In the genomic region with DNA sequence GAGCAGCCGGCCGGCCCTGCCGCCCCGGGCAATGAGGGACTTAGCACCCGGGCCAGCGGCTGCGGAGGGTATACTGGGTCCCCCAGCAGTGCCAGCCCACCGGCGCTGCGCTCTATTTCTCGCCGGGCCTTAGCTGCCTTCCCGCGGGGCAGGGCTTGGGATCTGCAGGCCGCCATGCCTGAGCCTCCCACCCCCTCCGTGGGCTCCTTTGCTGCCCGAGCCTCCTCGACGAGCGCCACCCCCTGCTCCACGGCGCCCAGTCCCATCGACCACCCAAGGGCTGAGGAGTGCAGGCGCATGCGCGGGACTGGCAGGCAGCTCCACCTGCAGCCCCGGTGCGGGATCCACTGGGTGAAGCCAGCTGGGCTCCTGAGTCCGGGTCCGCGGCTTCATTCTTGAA, we compare ENCODE assay signal across 16 cellular contexts. TPM values are rescaled to one million over a fixed set of nuclear protein-coding genes. Genes with fewer than 3 reads are reported as not detected.
DNase-seq lines count a peak whose midpoint lies in the region; ATAC-seq, FAIRE-seq and TF ChIP-seq lines count a peak whose summit lies in the region.
"Not testable (repeated sequence)": the region's sequence is repeated elsewhere in the genome, so short reads cannot be mapped to it uniquely, and the experiment has no call there.
"Had no signal": no experiment of that assay in that cellular context is flagged by ENCODE, and none has a peak within 500 bp of the region (broad histone marks: within the 10 kb centered on the region; RNA-seq: fewer than 3 reads in every experiment).

No MANE protein-coding gene starts in this region.

- H3K4me3 ChIP-seq in K562; kidney (ENCODE audit: low read length in 2 of 2): not testable (repeated sequence)
- peak overlapping the region; percentile 36 for H3K4me3 ChIP-seq in testis

- H3K9me3 Mint-ChIP-seq in chondrocyte (ENCODE audit: low read depth), result peaks cover 27% of the 10 kb centered on the region

- H3K9ac ChIP-seq in K562 (ENCODE audit: insufficient read depth in 1 of 2, low read depth in 2 of 2, low read length in 2 of 2); kidney (ENCODE audit: low read length in 2 of 2): not testable (repeated sequence)

- not testable (repeated sequence) for H3K4me1 ChIP-seq in K562 (replicated peaks in 1 of 2; ENCODE audit: control insufficient read depth in 2 of 2, insufficient read depth in 2 of 2, low read length in 2 of 2); kidney (ENCODE audit: control insufficient read depth in 1 of 2, insufficient read depth in 1 of 2, low read depth in 1 of 2, low read length in 2 of 2); testis

- FAIRE-seq in K562 (lab: Jason Lieb, UNC); kidney (lab: Jason Lieb, UNC): not testable (repeated sequence)

- POLR2A ChIA-PET in K562 (lab: Yijun Ruan, JAX), result not testable (repeated sequence)

- intact Hi-C loops in K562 (cut with micrococcal nuclease); kidney (cut with DNase I); testis (cut with DNase I; ENCODE audit: low total_unique reads): not testable (repeated sequence)

- H3K9me1 ChIP-seq in K562 (ENCODE audit: control insufficient read depth, insufficient read depth, low read length), result not testable (repeated sequence)

- not testable (repeated sequence) for H3K4me2 ChIP-seq in K562 (ENCODE audit: insufficient read depth, low read length)

- not testable (repeated sequence) for H3K4me1 Mint-ChIP-seq in chondrocyte (ENCODE audit: low read depth)

- CTCF ChIA-PET in K562 (lab: Yijun Ruan, JAX; ENCODE audit: low intra/inter-chr PET ratio), result not testable (repeated sequence)

- not testable (repeated sequence) for H3K36me3 ChIP-seq in K562 (ENCODE audit: control insufficient read depth, insufficient read depth, low read length); kidney (ENCODE audit: control insufficient read depth in 1 of 2, insufficient read depth in 2 of 2, low read length in 2 of 2); testis (ENCODE audit: low read depth, missing control alignments)

- H4K20me1 ChIP-seq in K562 (replicated peaks; ENCODE audit: control insufficient read depth, insufficient read depth, low read length), result not testable (repeated sequence)

- H3K27me3 Mint-ChIP-seq in chondrocyte (ENCODE audit: low read depth), result not testable (repeated sequence)

- in situ Hi-C loops in K562 (cut with MboI), result not testable (repeated sequence)

- not testable (repeated sequence) for H3K27ac Mint-ChIP-seq in chondrocyte (ENCODE audit: unreplicated experiment)

- TF ChIP-seq CTCF in K562 (IDR thresholded peaks at IDR 0.05 in 2 of 3, conservative IDR thresholded peaks at IDR 0.05 in 1 of 3; ENCODE audit: insufficient read depth in 2 of 3, low read depth in 1 of 3, low read length in 3 of 3); chondrocyte (IDR thresholded peaks at IDR 0.05); kidney (IDR thresholded peaks at IDR 0.05; ENCODE audit: borderline replicate concordance, extremely low read depth, insufficient read depth); testis (IDR thresholded peaks at IDR 0.05): not testable (repeated sequence)

- TF ChIP-seq RAD21 in K562 (CRISPR knock-in tag; conservative IDR thresholded peaks at IDR 0.05 in 1 of 2, IDR thresholded peaks at IDR 0.05 in 1 of 2), result not testable (repeated sequence)

- H2AFZ ChIP-seq in K562 (ENCODE audit: low read depth, low read length), result not testable (repeated sequence)

- H3K27me3 ChIP-seq in K562 (ENCODE audit: control insufficient read depth in 2 of 2, insufficient read depth in 2 of 2, low read length in 2 of 2); testis: not testable (repeated sequence)

- WGBS in K562 (ENCODE audit: insufficient coverage, low coverage, missing lambda C conversion rate), result under 1% methylated on average over 19 of the region's 31 CpGs
- WGBS in testis, 2 donors, result 59 to 73% methylated on average over 8 to 30 of the region's 31 CpGs

- not testable (repeated sequence) for H3K27ac ChIP-seq in K562 (ENCODE audit: extremely low read depth, low read depth, low read length); kidney (ENCODE audit: low read depth in 2 of 2, low read length in 2 of 2); testis

- not testable (repeated sequence) for H3K79me2 ChIP-seq in K562 (ENCODE audit: control insufficient read depth, insufficient read depth, low read length)

- not testable (repeated sequence) for TF ChIP-seq EP300 in K562 (IDR thresholded peaks at IDR 0.05; ENCODE audit: low read length)

- peak; percentile 9 for DNase-seq in ELF-1 (ENCODE audit: low read depth, low spot score)
- DNase-seq in activated gamma-delta T cell (lab: John Stamatoyannopoulos, UW), result peak; percentile 8
- not testable (repeated sequence) for DNase-seq in K562 (ENCODE audit: extremely low read depth in 1 of 4, low spot score in 3 of 4)
- peak; percentile 70 for DNase-seq in chondrocyte (ENCODE audit: low spot score)
- peak; percentile 65 for DNase-seq in kidney
- peak; percentile 36 for DNase-seq in testis

- H3K36me3 Mint-ChIP-seq in chondrocyte (ENCODE audit: low read depth), result not testable (repeated sequence)

- not testable (repeated sequence) for ATAC-seq in K562

- not testable (repeated sequence) for H3K4me3 Mint-ChIP-seq in chondrocyte (ENCODE audit: unreplicated experiment)

- BruUV-seq in K562 (replicated peaks; lab: Mats Ljungman, UMichigan), result not testable (repeated sequence)

- not testable (repeated sequence) for H3K9me3 ChIP-seq in K562 (replicated peaks; ENCODE audit: control insufficient read depth, insufficient read depth, low read depth, low read length); kidney (ENCODE audit: control insufficient read depth in 1 of 2, low read length in 2 of 2); testis

- not testable (repeated sequence) for TF ChIP-seq POLR2A in K562 (conservative IDR thresholded peaks at IDR 0.05); testis (IDR thresholded peaks at IDR 0.05)

TF ChIP-seq in K562, 482 proteins besides CTCF, POLR2A, EP300 and RAD21:
- peak; percentile 29 to 39; a peak in 3 of 4 replicates for TF ChIP-seq NRF1 (conservative IDR thresholded peaks at IDR 0.05 in 1 of 2, IDR thresholded peaks at IDR 0.05 in 1 of 2)

RNA-seq across cellular contexts. Expression of a gene that starts 21.8 kb away (rescaled TPM):
- not detected in 2 replicates for total RNA-seq in K562 (2011; cell fraction: chromatin; rRNA removed; ENCODE audit: low replicate concordance)
- not detected in 2 replicates for total RNA-seq in K562 (2011; cell fraction: nucleolus; rRNA removed)
- not detected in 2 replicates for total RNA-seq in K562 (2011; cell fraction: nucleoplasm; rRNA removed)
- total RNA-seq in K562 (2014; rRNA removed), result not detected in 2 replicates
- total RNA-seq in K562 (2014; rRNA removed; fragmentation: Illumina TruSeq; extraction: Trizol), result not detected in 2 replicates
- not detected in 2 replicates for total RNA-seq in K562 (2015; rRNA removed; fragmentation: Illumina TruSeq; extraction: Trizol)
- not detected in 2 replicates for total RNA-seq in K562 (2021)
- polyA plus RNA-seq in K562 (2011; rRNA removed), result not detected in 2 replicates
- not detected in 2 replicates for polyA plus RNA-seq in K562 (2011; cell fraction: cytosol; rRNA removed)
- not detected in 2 replicates for polyA plus RNA-seq in K562 (2011; cell fraction: nucleus; rRNA removed)
- polyA plus RNA-seq in K562 (2012), result not detected in 2 replicates
- polyA plus RNA-seq in K562 (2014; fragmentation: Illumina TruSeq; extraction: Trizol), result not detected in 2 replicates
- not detected for polyA plus RNA-seq in K562 (2014; fragmentation: Nextera tagmentation; extraction: Ambion mirVana)
- polyA plus RNA-seq in K562 (2014; rRNA removed), result not detected in 2 replicates
- not detected in 2 replicates for polyA minus RNA-seq in K562 (2011; rRNA and poly(A)+ RNA removed)
- not detected in 2 replicates for polyA minus RNA-seq in K562 (2011; cell fraction: cytosol; rRNA and poly(A)+ RNA removed)
- not detected in 2 replicates for polyA minus RNA-seq in K562 (2011; cell fraction: nucleus; rRNA and poly(A)+ RNA removed)
- total RNA-seq in chondrocyte, result not detected in 3 replicates
- 15.4 TPM for total RNA-seq in kidney
- 3.7 TPM for polyA plus RNA-seq in kidney (ENCODE audit: insufficient read depth, low read depth, low replicate concordance)
- total RNA-seq in testis, result 1 to 10 TPM; 2.0 to 3.3 TPM
- 2.7 TPM for polyA plus RNA-seq in testis (ENCODE audit: insufficient read depth, low read depth, low replicate concordance)
- total RNA-seq: A172; Caco-2; CD4-positive, alpha-beta memory T cell; CD4-positive, alpha-beta T cell; CD4-positive, CD25-positive, alpha-beta regulatory T cell; CD8-positive, alpha-beta memory T cell had no signal
- polyA plus RNA-seq: A549; AG04450; BJ; CD14-positive monocyte; CD8-positive, alpha-beta memory T cell had no signal
